1 cellular context compared by ENCODE assay signal in genomic region chr13:114148521-114148855, GRCh38.
TF ChIP-seq lines count a peak whose summit lies in the region.

No MANE protein-coding gene starts in this region.

TF ChIP-seq in HepG2, 621 proteins besides CTCF, POLR2A, EP300 and RAD21 (continued from another document):
- TF ChIP-seq ZNF780A (CRISPR knock-in tag; IDR thresholded peaks at IDR 0.05): no peak
- TF ChIP-seq RFXAP (CRISPR knock-in tag; IDR thresholded peaks at IDR 0.05; ENCODE audit: borderline replicate concordance): no peak
- TF ChIP-seq NCOA1 (CRISPR knock-in tag; IDR thresholded peaks at IDR 0.05): no peak
- TF ChIP-seq, protein P1, sequence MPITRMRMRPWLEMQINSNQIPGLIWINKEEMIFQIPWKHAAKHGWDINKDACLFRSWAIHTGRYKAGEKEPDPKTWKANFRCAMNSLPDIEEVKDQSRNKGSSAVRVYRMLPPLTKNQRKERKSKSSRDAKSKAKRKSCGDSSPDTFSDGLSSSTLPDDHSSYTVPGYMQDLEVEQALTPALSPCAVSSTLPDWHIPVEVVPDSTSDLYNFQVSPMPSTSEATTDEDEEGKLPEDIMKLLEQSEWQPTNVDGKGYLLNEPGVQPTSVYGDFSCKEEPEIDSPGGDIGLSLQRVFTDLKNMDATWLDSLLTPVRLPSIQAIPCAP (CRISPR knock-in tag; IDR thresholded peaks at IDR 0.05; ENCODE audit: low read depth): no peak
- no peak for TF ChIP-seq KDM5B (CRISPR knock-in tag; IDR thresholded peaks at IDR 0.05; ENCODE audit: borderline replicate concordance)
- no peak for TF ChIP-seq RBAK (CRISPR knock-in tag; IDR thresholded peaks at IDR 0.05)
- no peak for TF ChIP-seq TCF12 (IDR thresholded peaks at IDR 0.05)
- TF ChIP-seq TCF12 (CRISPR knock-in tag; IDR thresholded peaks at IDR 0.05): no peak
- TF ChIP-seq SKIL (CRISPR knock-in tag; IDR thresholded peaks at IDR 0.05; ENCODE audit: borderline replicate concordance): no peak
- TF ChIP-seq, protein P2, sequence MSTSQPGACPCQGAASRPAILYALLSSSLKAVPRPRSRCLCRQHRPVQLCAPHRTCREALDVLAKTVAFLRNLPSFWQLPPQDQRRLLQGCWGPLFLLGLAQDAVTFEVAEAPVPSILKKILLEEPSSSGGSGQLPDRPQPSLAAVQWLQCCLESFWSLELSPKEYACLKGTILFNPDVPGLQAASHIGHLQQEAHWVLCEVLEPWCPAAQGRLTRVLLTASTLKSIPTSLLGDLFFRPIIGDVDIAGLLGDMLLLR (CRISPR knock-in tag; IDR thresholded peaks at IDR 0.05): no peak
- no peak for TF ChIP-seq SRSF1 (optimal IDR thresholded peaks at IDR 0.05; ENCODE audit: low read depth, low read length)
- no peak for TF ChIP-seq SIX4 (CRISPR knock-in tag; IDR thresholded peaks at IDR 0.05)
- no peak for TF ChIP-seq ZNF615 (CRISPR knock-in tag; IDR thresholded peaks at IDR 0.05; ENCODE audit: borderline replicate concordance)
